Comparison of ENCODE assay signal across 1 cellular context in genomic region chr6:143941852-143942627, GRCh38.
TF ChIP-seq lines count a peak whose summit lies in the region.

No MANE protein-coding gene starts in this region.

TF ChIP-seq in HepG2, 621 proteins besides CTCF, POLR2A, EP300 and RAD21 (continued from another document and continues in another):
- TF ChIP-seq ZNF800 (CRISPR knock-in tag; IDR thresholded peaks at IDR 0.05) (no peak), SMC3 (IDR thresholded peaks at IDR 0.05; ENCODE audit: low read length) (peak; percentile 93), TGIF2 (CRISPR knock-in tag; IDR thresholded peaks at IDR 0.05) (no peak), TERF1 (CRISPR knock-in tag; IDR thresholded peaks at IDR 0.05) (no peak), BCL3 (CRISPR knock-in tag; IDR thresholded peaks at IDR 0.05) (no peak), SMARCE1 (IDR thresholded peaks at IDR 0.05; ENCODE audit: borderline replicate concordance) (no peak), KDM1A (CRISPR knock-in tag; IDR thresholded peaks at IDR 0.05) (0 out of 2 replicates have a peak, but pooled peaks have one; percentile 54), ZNF275 (CRISPR knock-in tag; IDR thresholded peaks at IDR 0.05; ENCODE audit: borderline replicate concordance) (no peak), FOXO1 (CRISPR knock-in tag; IDR thresholded peaks at IDR 0.05) (peak; percentile 31; the same call in 1 of the 2 replicates), GATAD1 (CRISPR knock-in tag; IDR thresholded peaks at IDR 0.05) (no peak), ZNF501 (CRISPR knock-in tag; IDR thresholded peaks at IDR 0.05) (no peak), TOE1 (CRISPR knock-in tag; IDR thresholded peaks at IDR 0.05) (no peak), HOXD1 (CRISPR knock-in tag; IDR thresholded peaks at IDR 0.05) (no peak), ZNF432 (CRISPR knock-in tag; IDR thresholded peaks at IDR 0.05; ENCODE audit: borderline replicate concordance) (no peak), MYC (CRISPR knock-in tag; IDR thresholded peaks at IDR 0.05; ENCODE audit: borderline replicate concordance) (no peak), U2AF1 (optimal IDR thresholded peaks at IDR 0.05; ENCODE audit: low read depth, low read length) (no peak), ZFP91 (CRISPR knock-in tag; IDR thresholded peaks at IDR 0.05; ENCODE audit: borderline replicate concordance) (peak; percentile 26; the same call in 1 of the 2 replicates), PCBP2 (optimal IDR thresholded peaks at IDR 0.05; ENCODE audit: low read depth, low read length, poor library complexity, severe bottlenecking) (no peak), TAF15 (IDR thresholded peaks at IDR 0.05; ENCODE audit: low read depth, low read length, poor library complexity, severe bottlenecking) (no peak), RXRA (CRISPR knock-in tag; IDR thresholded peaks at IDR 0.05) (0 out of 2 replicates have a peak, but pooled peaks have one; percentile 27), ATAD3A (CRISPR knock-in tag; IDR thresholded peaks at IDR 0.05) (no peak), ZNF563 (CRISPR knock-in tag; IDR thresholded peaks at IDR 0.05) (no peak), ZNF280D (CRISPR knock-in tag; IDR thresholded peaks at IDR 0.05) (no peak), ZNF276 (CRISPR knock-in tag; IDR thresholded peaks at IDR 0.05; ENCODE audit: low read depth) (no peak), ZFP36L2 (CRISPR knock-in tag; IDR thresholded peaks at IDR 0.05) (no peak), PHF5A (CRISPR knock-in tag; IDR thresholded peaks at IDR 0.05; ENCODE audit: low read depth, unreplicated experiment) (no peak), TOPORS (CRISPR knock-in tag; IDR thresholded peaks at IDR 0.05) (no peak), ZBTB49 (CRISPR knock-in tag; IDR thresholded peaks at IDR 0.05; ENCODE audit: borderline replicate concordance) (no peak), ZNF777 (CRISPR knock-in tag; IDR thresholded peaks at IDR 0.05) (no peak), ARNT2 (CRISPR knock-in tag; IDR thresholded peaks at IDR 0.05; ENCODE audit: low read depth) (no peak), ZNF552 (CRISPR knock-in tag; IDR thresholded peaks at IDR 0.05; ENCODE audit: borderline replicate concordance) (no peak), HMGXB4 (CRISPR knock-in tag; IDR thresholded peaks at IDR 0.05; ENCODE audit: borderline replicate concordance in 1 of 2, low read depth in 1 of 2) (peak; percentile 59 to 81; a peak in 2 of 4 replicates), DPF2 (CRISPR knock-in tag; IDR thresholded peaks at IDR 0.05; ENCODE audit: borderline replicate concordance, low read depth) (no peak), MNT (IDR thresholded peaks at IDR 0.05) (no peak), GRHL1 (CRISPR knock-in tag; conservative IDR thresholded peaks at IDR 0.05) (no peak), ATF2 (CRISPR knock-in tag; IDR thresholded peaks at IDR 0.05) (no peak)
